Comparison of ENCODE assay signal across 1 cellular context in the genomic region with DNA sequence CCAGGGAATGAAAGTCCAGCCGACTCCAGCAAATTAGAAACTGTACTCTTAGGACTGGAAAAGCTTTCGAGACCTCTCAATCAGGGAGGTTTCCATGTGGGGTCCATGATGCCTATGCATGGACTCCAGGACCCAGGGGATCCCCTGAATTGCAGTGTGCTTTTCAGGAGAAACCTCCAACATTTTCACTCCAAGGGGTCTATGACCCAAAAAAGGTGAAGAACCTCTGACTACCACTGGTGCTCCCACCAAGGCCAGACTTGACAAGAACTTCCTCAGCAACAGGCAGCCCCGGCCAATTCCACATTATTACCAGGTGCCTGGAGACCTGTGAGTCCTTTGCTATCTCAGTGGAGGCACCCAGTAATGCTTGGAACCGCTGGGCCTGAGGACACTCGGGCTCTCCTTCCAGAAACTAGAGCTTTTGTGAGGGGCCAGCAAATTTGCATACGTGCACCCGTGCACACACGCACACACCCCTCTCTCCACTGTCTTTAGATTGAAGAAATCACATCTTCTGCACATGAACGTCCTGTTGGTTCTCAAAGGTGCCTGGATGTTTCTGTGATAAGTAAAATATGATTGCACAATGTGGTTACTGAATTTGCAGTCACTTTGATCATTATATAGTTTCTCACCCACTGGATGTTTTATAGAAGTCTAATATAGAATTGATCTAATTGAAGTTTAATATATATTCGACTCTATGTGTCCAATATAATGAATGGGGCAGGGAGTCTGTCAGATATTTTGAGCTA.
TF ChIP-seq lines count a peak whose summit lies in the region.

No MANE protein-coding gene starts in this region.

TF ChIP-seq in HCT116, 20 proteins besides CTCF, POLR2A, EP300 and RAD21 (continued from another document):
- TF ChIP-seq, protein P1, sequence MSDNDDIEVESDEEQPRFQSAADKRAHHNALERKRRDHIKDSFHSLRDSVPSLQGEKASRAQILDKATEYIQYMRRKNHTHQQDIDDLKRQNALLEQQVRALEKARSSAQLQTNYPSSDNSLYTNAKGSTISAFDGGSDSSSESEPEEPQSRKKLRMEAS (IDR thresholded peaks at IDR 0.05): no peak
- TF ChIP-seq YY1 (IDR thresholded peaks at IDR 0.05; ENCODE audit: extremely low read depth, insufficient replicate concordance, low read depth, low read length): no peak
- no peak for TF ChIP-seq ZFX (IDR thresholded peaks at IDR 0.05)
- TF ChIP-seq, protein P2, sequence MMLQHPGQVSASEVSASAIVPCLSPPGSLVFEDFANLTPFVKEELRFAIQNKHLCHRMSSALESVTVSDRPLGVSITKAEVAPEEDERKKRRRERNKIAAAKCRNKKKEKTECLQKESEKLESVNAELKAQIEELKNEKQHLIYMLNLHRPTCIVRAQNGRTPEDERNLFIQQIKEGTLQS (IDR thresholded peaks at IDR 0.05): no peak
- no peak for TF ChIP-seq TCF7L2 (IDR thresholded peaks at IDR 0.05; ENCODE audit: borderline replicate concordance, extremely low read depth, insufficient read depth, insufficient read length)
- TF ChIP-seq, protein P3, sequence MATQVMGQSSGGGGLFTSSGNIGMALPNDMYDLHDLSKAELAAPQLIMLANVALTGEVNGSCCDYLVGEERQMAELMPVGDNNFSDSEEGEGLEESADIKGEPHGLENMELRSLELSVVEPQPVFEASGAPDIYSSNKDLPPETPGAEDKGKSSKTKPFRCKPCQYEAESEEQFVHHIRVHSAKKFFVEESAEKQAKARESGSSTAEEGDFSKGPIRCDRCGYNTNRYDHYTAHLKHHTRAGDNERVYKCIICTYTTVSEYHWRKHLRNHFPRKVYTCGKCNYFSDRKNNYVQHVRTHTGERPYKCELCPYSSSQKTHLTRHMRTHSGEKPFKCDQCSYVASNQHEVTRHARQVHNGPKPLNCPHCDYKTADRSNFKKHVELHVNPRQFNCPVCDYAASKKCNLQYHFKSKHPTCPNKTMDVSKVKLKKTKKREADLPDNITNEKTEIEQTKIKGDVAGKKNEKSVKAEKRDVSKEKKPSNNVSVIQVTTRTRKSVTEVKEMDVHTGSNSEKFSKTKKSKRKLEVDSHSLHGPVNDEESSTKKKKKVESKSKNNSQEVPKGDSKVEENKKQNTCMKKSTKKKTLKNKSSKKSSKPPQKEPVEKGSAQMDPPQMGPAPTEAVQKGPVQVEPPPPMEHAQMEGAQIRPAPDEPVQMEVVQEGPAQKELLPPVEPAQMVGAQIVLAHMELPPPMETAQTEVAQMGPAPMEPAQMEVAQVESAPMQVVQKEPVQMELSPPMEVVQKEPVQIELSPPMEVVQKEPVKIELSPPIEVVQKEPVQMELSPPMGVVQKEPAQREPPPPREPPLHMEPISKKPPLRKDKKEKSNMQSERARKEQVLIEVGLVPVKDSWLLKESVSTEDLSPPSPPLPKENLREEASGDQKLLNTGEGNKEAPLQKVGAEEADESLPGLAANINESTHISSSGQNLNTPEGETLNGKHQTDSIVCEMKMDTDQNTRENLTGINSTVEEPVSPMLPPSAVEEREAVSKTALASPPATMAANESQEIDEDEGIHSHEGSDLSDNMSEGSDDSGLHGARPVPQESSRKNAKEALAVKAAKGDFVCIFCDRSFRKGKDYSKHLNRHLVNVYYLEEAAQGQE (IDR thresholded peaks at IDR 0.05; ENCODE audit: low read depth): no peak
- TF ChIP-seq SIN3A (IDR thresholded peaks at IDR 0.05; ENCODE audit: low read depth): no peak
- TF ChIP-seq JUND (IDR thresholded peaks at IDR 0.05): no peak
